In genomic region chr3:20573175-20573574, GRCh38 we compare ENCODE assay signal across 34 cellular contexts.
DNase-seq lines count a peak whose midpoint lies in the region; ATAC-seq, FAIRE-seq and TF ChIP-seq lines count a peak whose summit lies in the region.
"Had no signal": no experiment of that assay in that cellular context is flagged by ENCODE, and none has a peak within 500 bp of the region (broad histone marks: within the 10 kb centered on the region; RNA-seq: fewer than 3 reads in every experiment).

No MANE protein-coding gene starts in this region.

- FAIRE-seq in frontal cortex (lab: Jason Lieb, UNC) (no peak), small intestine (lab: Jason Lieb, UNC) (no peak)
- FAIRE-seq: GM12891 had no signal

- TF ChIP-seq CTCF in fibroblast of villous mesenchyme (IDR thresholded peaks at IDR 0.05; ENCODE audit: insufficient read depth, low read depth, low read length) (no peak), WTC11 (IDR thresholded peaks at IDR 0.05) (no peak)

- H3K36me3 Mint-ChIP-seq in WTC11 (no peaks in the 10 kb centered on the region), immature natural killer cell (no peaks in the 10 kb centered on the region)
- H3K36me3 Mint-ChIP-seq: activated naive CD4-positive, alpha-beta T cell treated with anti-CD3 and anti-CD28 coated beads, Interleukin-2, amount 50 U/mL, for 24 hours; stimulated activated memory B cell treated with anti-CD40 and anti-IgM and Interleukin-4, amounts not matched to agents 10 μg/mL and 1 μg/mL and 100 μg/mL, for 72 hours; T-cell had no signal

- POLR2A ChIA-PET in WTC11 (lab: Charles Lee), result no interaction called here

- CTCF ChIA-PET in WTC11 (lab: Charles Lee), result no interaction called here

- no peaks in the 10 kb centered on the region for H3K36me3 ChIP-seq in small intestine (ENCODE audit: control insufficient read depth in 2 of 2, insufficient read depth in 2 of 2, low read length in 2 of 2)
- H3K36me3 ChIP-seq: lower lobe of right lung, suprapubic skin, upper lobe of right lung had no signal

- H3K4me3 Mint-ChIP-seq in WTC11 (no peak overlapping the region), immature natural killer cell (no peak overlapping the region)
- H3K4me3 Mint-ChIP-seq: activated naive CD4-positive, alpha-beta T cell treated with anti-CD3 and anti-CD28 coated beads, Interleukin-2, amount 50 U/mL, for 24 hours; activated T-helper 1 cell treated with anti-CD3 and anti-CD28 coated beads, Interleukin-12 subunit alpha, Interleukin-12 subunit beta, Interleukin-2, Interleukin-4 antibody, amounts not matched to agents 30 ng/mL and 10 ng/mL and 1 ng/mL, durations not matched to agents 14 hours and 24 hours and 36 hours; CD4-positive, alpha-beta T cell; nephron progenitor cell; stimulated activated memory B cell treated with anti-CD40 and anti-IgM and Interleukin-4, amounts not matched to agents 10 μg/mL and 1 μg/mL and 100 μg/mL, for 72 hours; T-cell had no signal

- no peaks in the 10 kb centered on the region for H3K9me3 Mint-ChIP-seq in WTC11
- peaks cover 13 to 57% (median 29%) of the 10 kb centered on the region in 6 donors for H3K9me3 Mint-ChIP-seq in immature natural killer cell
- H3K9me3 Mint-ChIP-seq: activated naive CD4-positive, alpha-beta T cell treated with anti-CD3 and anti-CD28 coated beads, Interleukin-2, amount 50 U/mL, for 24 hours; nephron progenitor cell; stimulated activated memory B cell treated with anti-CD40 and anti-IgM and Interleukin-4, amounts not matched to agents 10 μg/mL and 1 μg/mL and 100 μg/mL, for 72 hours had no signal

- no peak for ATAC-seq in WTC11
- ATAC-seq: activated CD4-positive, CD25-positive, alpha-beta regulatory T cell treated with anti-CD3 and anti-CD28 coated beads, Interleukin-2, amount 50 U/mL, for 24 hours; lower lobe of right lung; right cardiac atrium; stimulated activated memory B cell treated with anti-CD40 and anti-IgM and Interleukin-4, amounts not matched to agents 10 μg/mL and 1 μg/mL and 100 μg/mL, for 72 hours; T-cell; upper lobe of right lung had no signal

- H3K4me1 Mint-ChIP-seq in WTC11 (no peaks in the 10 kb centered on the region), immature natural killer cell (no peaks in the 10 kb centered on the region)
- H3K4me1 Mint-ChIP-seq: activated naive CD4-positive, alpha-beta T cell treated with anti-CD3 and anti-CD28 coated beads, Interleukin-2, amount 50 U/mL, for 24 hours; nephron progenitor cell; stimulated activated memory B cell treated with anti-CD40 and anti-IgM and Interleukin-4, amounts not matched to agents 10 μg/mL and 1 μg/mL and 100 μg/mL, for 72 hours; T-cell had no signal

- H3K4me3 ChIP-seq in fibroblast of villous mesenchyme (ENCODE audit: low read depth, low read length), result no peak overlapping the region
- no peak overlapping the region for H3K4me3 ChIP-seq in small intestine (ENCODE audit: low read depth in 1 of 2, low read length in 2 of 2)
- H3K4me3 ChIP-seq: lower lobe of right lung, suprapubic skin, upper lobe of right lung had no signal

- H3K27me3 ChIP-seq in small intestine (ENCODE audit: control insufficient read depth in 2 of 2, insufficient read depth in 2 of 2, low read length in 2 of 2), result no peaks in the 10 kb centered on the region
- H3K27me3 ChIP-seq: suprapubic skin, upper lobe of right lung had no signal

- H3K4me1 ChIP-seq in small intestine (ENCODE audit: control insufficient read depth in 2 of 2, insufficient read depth in 1 of 2, low read depth in 1 of 2, low read length in 1 of 2), result no peaks in the 10 kb centered on the region
- H3K4me1 ChIP-seq: lower lobe of right lung, parathyroid adenoma, suprapubic skin, upper lobe of right lung had no signal

- no peaks in the 10 kb centered on the region for H3K27me3 Mint-ChIP-seq in WTC11 (ENCODE audit: low read depth)
- no peaks in the 10 kb centered on the region for H3K27me3 Mint-ChIP-seq in immature natural killer cell (ENCODE audit: low read depth in 3 of 3)
- H3K27me3 Mint-ChIP-seq: activated naive CD4-positive, alpha-beta T cell treated with anti-CD3 and anti-CD28 coated beads, Interleukin-2, amount 50 U/mL, for 24 hours; CD4-positive, alpha-beta T cell; stimulated activated memory B cell treated with anti-CD40 and anti-IgM and Interleukin-4, amounts not matched to agents 10 μg/mL and 1 μg/mL and 100 μg/mL, for 72 hours; T-cell had no signal

- WGBS in small intestine, 3 donors, result 68 to 87% (median 86%) methylated on average over 3 of the region's 3 CpGs

- DNase-seq in HS-27A (ENCODE audit: low read depth) (peak; percentile 69), amniotic stem cell (lab: John Stamatoyannopoulos, UW) (peak; percentile 27), fibroblast of villous mesenchyme (ENCODE audit: low read depth) (peak; percentile 53), WTC11 (ENCODE audit: low spot score) (no peak), frontal cortex (ENCODE audit: low spot score in 2 of 2) (no peak), immature natural killer cell (no peak), small intestine (no peak)
- DNase-seq: activated CD4-positive, alpha-beta T cell treated with anti-CD3 and anti-CD28 coated beads, Interleukin-2, amount 50 U/mL, for 48 hours; activated CD8-positive, alpha-beta memory T cell treated with anti-CD3 and anti-CD28 coated beads, Interleukin-2, amount 50 U/mL, for 4 hours; AML-193; aorta; CD4-positive, alpha-beta T cell; cerebellar nuclear complex; GOT3; head of caudate nucleus; kidney glomerular epithelial cell; lower lobe of right lung; NCI-H1105; NCI-H187 treated with DMSO at 0.1 percent for 48 hours; NCI-H2171 treated with DMSO at 0.1 percent for 48 hours; NCI-H524; nephron progenitor cell; right cardiac atrium; SIG-M5; stimulated activated CD4-positive, alpha-beta T cell treated with anti-CD3 and anti-CD28 coated beads, Interleukin-4, amount 100 ng/mL, for 24 hours; T-cell; upper lobe of right lung had no signal

- no peaks in the 10 kb centered on the region for H3K9me3 ChIP-seq in small intestine (ENCODE audit: control insufficient read depth, low read depth)
- H3K9me3 ChIP-seq: lower lobe of right lung, suprapubic skin, upper lobe of right lung had no signal

- no peak overlapping the region for H3K27ac ChIP-seq in small intestine (ENCODE audit: low read depth in 1 of 2, low read length in 1 of 2)
- H3K27ac ChIP-seq: lower lobe of right lung, parathyroid adenoma, suprapubic skin, upper lobe of right lung had no signal

- no peak overlapping the region for H3K27ac Mint-ChIP-seq in WTC11
- no peak overlapping the region for H3K27ac Mint-ChIP-seq in immature natural killer cell
- H3K27ac Mint-ChIP-seq: activated naive CD4-positive, alpha-beta T cell treated with anti-CD3 and anti-CD28 coated beads, Interleukin-2, amount 50 U/mL, for 24 hours; activated T-helper 1 cell treated with anti-CD3 and anti-CD28 coated beads, Interleukin-12 subunit alpha, Interleukin-12 subunit beta, Interleukin-2, Interleukin-4 antibody, amounts not matched to agents 30 ng/mL and 10 ng/mL and 1 ng/mL, durations not matched to agents 14 hours and 24 hours and 36 hours; CD4-positive, alpha-beta T cell; nephron progenitor cell; stimulated activated memory B cell treated with anti-CD40 and anti-IgM and Interleukin-4, amounts not matched to agents 10 μg/mL and 1 μg/mL and 100 μg/mL, for 72 hours; T-cell had no signal

TF ChIP-seq in WTC11, 78 proteins besides CTCF, POLR2A, EP300 and RAD21 (continues in another document):
- TF ChIP-seq JUN (CRISPR knock-in tag; IDR thresholded peaks at IDR 0.05) (no peak), AR (CRISPR knock-in tag; IDR thresholded peaks at IDR 0.05) (no peak), USF2 (CRISPR knock-in tag; IDR thresholded peaks at IDR 0.05) (no peak), IRF1 (CRISPR knock-in tag; IDR thresholded peaks at IDR 0.05) (no peak)
- TF ChIP-seq, protein P1, sequence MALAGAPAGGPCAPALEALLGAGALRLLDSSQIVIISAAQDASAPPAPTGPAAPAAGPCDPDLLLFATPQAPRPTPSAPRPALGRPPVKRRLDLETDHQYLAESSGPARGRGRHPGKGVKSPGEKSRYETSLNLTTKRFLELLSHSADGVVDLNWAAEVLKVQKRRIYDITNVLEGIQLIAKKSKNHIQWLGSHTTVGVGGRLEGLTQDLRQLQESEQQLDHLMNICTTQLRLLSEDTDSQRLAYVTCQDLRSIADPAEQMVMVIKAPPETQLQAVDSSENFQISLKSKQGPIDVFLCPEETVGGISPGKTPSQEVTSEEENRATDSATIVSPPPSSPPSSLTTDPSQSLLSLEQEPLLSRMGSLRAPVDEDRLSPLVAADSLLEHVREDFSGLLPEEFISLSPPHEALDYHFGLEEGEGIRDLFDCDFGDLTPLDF (CRISPR knock-in tag; IDR thresholded peaks at IDR 0.05), result no peak

Comparison
In these comparisons a context has a peak if more than half of its experiments do, and no peak if none do; other contexts are left out.
1. DNase-seq: peak in HS-27A (single experiment), amniotic stem cell (single experiment) and fibroblast of villous mesenchyme (single experiment); none in WTC11 (single experiment), frontal cortex (0 of 2), immature natural killer cell (0 of 3) and small intestine (single experiment).